Comparison of ENCODE assay signal across 1 cellular context in the genomic region with DNA sequence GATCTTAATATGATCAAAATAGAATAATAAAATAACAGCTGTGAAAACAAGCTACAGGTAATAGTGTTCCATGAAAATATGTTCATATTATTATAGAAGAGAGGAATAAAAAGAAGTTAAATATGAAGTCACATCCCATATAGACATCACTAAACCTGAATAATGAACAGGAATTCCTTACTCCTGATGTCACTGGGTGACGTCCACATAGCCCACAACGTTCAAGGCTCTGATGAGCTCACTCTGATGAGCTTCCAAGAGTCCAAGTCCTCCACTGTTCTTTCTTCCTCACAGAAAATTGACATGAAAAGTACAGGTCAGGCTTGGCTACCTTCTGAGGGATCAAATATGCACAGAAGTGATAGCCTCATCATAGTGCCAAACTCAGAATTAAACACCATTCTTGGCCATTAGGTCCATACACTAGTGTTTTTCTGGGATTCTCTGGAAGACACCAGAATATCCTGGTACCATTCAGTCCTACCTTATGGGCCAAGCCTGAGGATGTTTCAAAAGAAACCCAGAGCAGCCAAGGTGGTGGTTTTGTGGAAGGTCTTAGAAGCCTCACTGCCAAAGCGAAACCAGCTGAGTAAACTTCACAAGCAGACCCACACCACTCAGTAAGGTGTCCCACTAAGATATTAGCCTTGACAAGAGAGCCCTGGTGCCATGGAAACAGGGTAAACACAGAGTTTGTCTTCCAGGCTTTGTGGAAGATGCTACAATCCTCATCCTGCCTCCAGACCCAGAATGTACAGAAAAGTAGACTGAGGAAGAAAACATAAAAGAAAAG.
TF ChIP-seq lines count a peak whose summit lies in the region.

No MANE protein-coding gene starts in this region.

TF ChIP-seq in IMR-90, 13 proteins besides CTCF, POLR2A, EP300 and RAD21:
- TF ChIP-seq, protein P1, sequence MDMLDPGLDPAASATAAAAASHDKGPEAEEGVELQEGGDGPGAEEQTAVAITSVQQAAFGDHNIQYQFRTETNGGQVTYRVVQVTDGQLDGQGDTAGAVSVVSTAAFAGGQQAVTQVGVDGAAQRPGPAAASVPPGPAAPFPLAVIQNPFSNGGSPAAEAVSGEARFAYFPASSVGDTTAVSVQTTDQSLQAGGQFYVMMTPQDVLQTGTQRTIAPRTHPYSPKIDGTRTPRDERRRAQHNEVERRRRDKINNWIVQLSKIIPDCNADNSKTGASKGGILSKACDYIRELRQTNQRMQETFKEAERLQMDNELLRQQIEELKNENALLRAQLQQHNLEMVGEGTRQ (IDR thresholded peaks at IDR 0.05; ENCODE audit: low read depth, low read length): no peak
- no peak for TF ChIP-seq CHD1 (IDR thresholded peaks at IDR 0.05; ENCODE audit: low read depth, low read length)
- no peak for TF ChIP-seq MXI1 (IDR thresholded peaks at IDR 0.05; ENCODE audit: borderline replicate concordance, low read depth, low read length)
- TF ChIP-seq CEBPB (IDR thresholded peaks at IDR 0.05; ENCODE audit: low read depth, low read length): no peak
- no peak for TF ChIP-seq SMC3 (IDR thresholded peaks at IDR 0.05; ENCODE audit: low read depth, low read length)
- TF ChIP-seq MAZ (IDR thresholded peaks at IDR 0.05; ENCODE audit: borderline replicate concordance, low read depth, low read length): no peak
- TF ChIP-seq, protein P2, sequence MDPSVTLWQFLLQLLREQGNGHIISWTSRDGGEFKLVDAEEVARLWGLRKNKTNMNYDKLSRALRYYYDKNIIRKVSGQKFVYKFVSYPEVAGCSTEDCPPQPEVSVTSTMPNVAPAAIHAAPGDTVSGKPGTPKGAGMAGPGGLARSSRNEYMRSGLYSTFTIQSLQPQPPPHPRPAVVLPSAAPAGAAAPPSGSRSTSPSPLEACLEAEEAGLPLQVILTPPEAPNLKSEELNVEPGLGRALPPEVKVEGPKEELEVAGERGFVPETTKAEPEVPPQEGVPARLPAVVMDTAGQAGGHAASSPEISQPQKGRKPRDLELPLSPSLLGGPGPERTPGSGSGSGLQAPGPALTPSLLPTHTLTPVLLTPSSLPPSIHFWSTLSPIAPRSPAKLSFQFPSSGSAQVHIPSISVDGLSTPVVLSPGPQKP (IDR thresholded peaks at IDR 0.05; ENCODE audit: borderline replicate concordance, low read depth, low read length): no peak
- no peak for TF ChIP-seq MAFK (IDR thresholded peaks at IDR 0.05; ENCODE audit: low read depth, low read length)
- no peak for TF ChIP-seq FOS (IDR thresholded peaks at IDR 0.05; ENCODE audit: low read depth, low read length)
